ENCODE assay signal across 15 cellular contexts in the genomic region with DNA sequence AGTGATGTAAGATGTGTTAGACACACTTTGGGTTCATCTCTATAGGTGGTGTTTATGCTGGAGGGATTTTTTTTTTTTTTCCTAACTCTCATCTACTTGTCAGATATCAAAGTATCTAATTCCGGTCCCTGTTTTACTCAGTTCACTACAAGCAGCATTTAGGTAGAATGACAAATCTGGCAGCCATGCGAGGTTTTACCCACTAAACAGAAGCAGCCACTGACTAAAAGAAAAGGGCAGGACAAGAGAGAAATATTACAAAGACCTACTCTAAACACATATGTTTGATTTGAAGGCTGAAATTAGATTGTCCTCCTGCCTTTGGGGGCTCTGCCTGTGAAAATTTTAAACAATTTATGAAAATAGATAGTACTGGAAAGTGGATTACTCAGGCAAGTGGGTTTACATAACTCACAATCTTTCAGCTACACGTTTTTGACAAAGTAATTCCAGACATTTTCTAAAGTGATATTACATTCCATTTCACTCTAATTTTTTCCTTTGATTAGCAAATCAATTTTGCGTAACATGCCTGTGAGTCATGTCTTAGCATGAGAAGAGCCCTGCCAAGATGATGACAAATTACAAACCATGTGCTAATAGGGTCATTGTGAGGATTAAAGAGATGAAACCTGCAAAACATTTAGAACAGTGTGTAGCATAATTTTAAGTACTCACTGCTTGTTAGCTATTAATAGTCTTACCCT.
DNase-seq lines count a peak whose midpoint lies in the region; ATAC-seq, FAIRE-seq and TF ChIP-seq lines count a peak whose summit lies in the region.
"Had no signal": no experiment of that assay in that cellular context is flagged by ENCODE, and none has a peak within 500 bp of the region (broad histone marks: within the 10 kb centered on the region; RNA-seq: fewer than 3 reads in every experiment).

No MANE protein-coding gene starts in this region.

- no peak overlapping the region for H3K14ac ChIP-seq in IMR-90 (replicated peaks; ENCODE audit: low read depth, low read length)

- H3K36me3 ChIP-seq in IMR-90 (ENCODE audit: control insufficient read depth, insufficient read depth, low read length): no peaks in the 10 kb centered on the region
- no peaks in the 10 kb centered on the region for H3K36me3 ChIP-seq in astrocyte (ENCODE audit: insufficient read depth, low read length)
- H3K36me3 ChIP-seq in keratinocyte (ENCODE audit: control insufficient read depth in 2 of 2, extremely low read depth in 1 of 2, insufficient read depth in 2 of 2, low read length in 2 of 2): no peaks in the 10 kb centered on the region
- no peaks in the 10 kb centered on the region for H3K36me3 ChIP-seq in H7 (replicated peaks; ENCODE audit: control insufficient read depth, insufficient read depth, low read length)
- H3K36me3 ChIP-seq: BLaER1 treated with 17β-estradiol and CSF1 and Interleukin-3, amounts not matched to agents 10 nM and 100 nM; suprapubic skin had no signal

- no peak for FAIRE-seq in astrocyte (lab: Jason Lieb, UNC)
- FAIRE-seq in keratinocyte (lab: Jason Lieb, UNC): peak; percentile 84

- in situ Hi-C loops in IMR-90 (cut with MboI; ENCODE audit: low sequenced_read_pairs): no loop called here

- H3K4me2 ChIP-seq in IMR-90 (ENCODE audit: low read depth, low read length) (peak overlapping the region; percentile 40; the same call in 1 of the 2 replicates), astrocyte (ENCODE audit: low read length) (peak overlapping the region; percentile 52), keratinocyte (ENCODE audit: control insufficient read depth, extremely low read depth, insufficient read depth, low read depth, low read length) (peak overlapping the region; percentile 72)

- H3K27me3 ChIP-seq in IMR-90 (ENCODE audit: control insufficient read depth, insufficient read depth, low read length): no peaks in the 10 kb centered on the region
- no peaks in the 10 kb centered on the region for H3K27me3 ChIP-seq in astrocyte (ENCODE audit: insufficient read depth, low read length)
- no peaks in the 10 kb centered on the region for H3K27me3 ChIP-seq in keratinocyte (ENCODE audit: control insufficient read depth, extremely low read depth, insufficient read depth, low read length)
- H3K27me3 ChIP-seq in dorsolateral prefrontal cortex: no peaks in the 10 kb centered on the region
- no peaks in the 10 kb centered on the region for H3K27me3 ChIP-seq in H7 (ENCODE audit: control insufficient read depth, insufficient read depth, low read length)
- H3K27me3 ChIP-seq: BLaER1 treated with 17β-estradiol and CSF1 and Interleukin-3, amounts not matched to agents 10 nM and 100 nM; suprapubic skin had no signal

- no peaks in the 10 kb centered on the region for H3K27me3 Mint-ChIP-seq in astrocyte (ENCODE audit: low read depth, unreplicated experiment)

- dilution Hi-C loops in IMR-90 (cut with HindIII; ENCODE audit: low sequenced_read_pairs, unreplicated experiment): no loop called here
- dilution Hi-C loops in keratinocyte (cut with MboI; ENCODE audit: extremely low pct_ligation_motif_present, low sequenced_read_pairs): no loop called here

- H4K20me1 ChIP-seq in IMR-90 (ENCODE audit: insufficient read depth, low read length) (no peaks in the 10 kb centered on the region), astrocyte (ENCODE audit: insufficient read depth, low read length) (no peaks in the 10 kb centered on the region), keratinocyte (ENCODE audit: control insufficient read depth, extremely low read depth, insufficient read depth, low read length) (no peaks in the 10 kb centered on the region)
- H4K20me1 ChIP-seq: BLaER1 treated with 17β-estradiol and CSF1 and Interleukin-3, amounts not matched to agents 10 nM and 100 nM had no signal

- intact Hi-C loops in IMR-90 (cut with micrococcal nuclease): no loop called here
- intact Hi-C loops in dorsolateral prefrontal cortex (cut with DNase I): no loop called here

- H2AFZ ChIP-seq in IMR-90 (replicated peaks; ENCODE audit: low read length, poor library complexity): no peak overlapping the region
- no peak overlapping the region for H2AFZ ChIP-seq in astrocyte (ENCODE audit: low read depth, low read length)
- peak overlapping the region; percentile 22 for H2AFZ ChIP-seq in keratinocyte (ENCODE audit: control insufficient read depth, low read length)
- H2AFZ ChIP-seq: parathyroid adenoma had no signal

- POLR2A ChIA-PET in IMR-90 (lab: Charles Lee; ENCODE audit: unreplicated experiment): no interaction called here

- no peak overlapping the region for H3K4ac ChIP-seq in IMR-90 (ENCODE audit: low read depth, low read length)

- H3K4me3 Mint-ChIP-seq in astrocyte (ENCODE audit: unreplicated experiment): no peak overlapping the region
- H3K4me3 Mint-ChIP-seq: activated naive CD8-positive, alpha-beta T cell had no signal

- no TSS peak for BruUV-seq in IMR-90 (replicated peaks; lab: Mats Ljungman, UMichigan)

- peaks cover 6% of the 10 kb centered on the region for H3K9me3 ChIP-seq in IMR-90 (ENCODE audit: control insufficient read depth, insufficient read depth, low read length)
- H3K9me3 ChIP-seq in astrocyte (ENCODE audit: insufficient read depth, low read depth, low read length): no peaks in the 10 kb centered on the region
- H3K9me3 ChIP-seq in keratinocyte (ENCODE audit: control insufficient read depth, low read depth, low read length): no peaks in the 10 kb centered on the region
- H3K9me3 ChIP-seq: suprapubic skin had no signal

- H4K5ac ChIP-seq in IMR-90 (ENCODE audit: low read depth, low read length): peak overlapping the region; percentile 9; the same call in 1 of the 2 replicates

- H3K23ac ChIP-seq in IMR-90 (ENCODE audit: low read depth, low read length): no peak overlapping the region

- H2BK5ac ChIP-seq in IMR-90 (ENCODE audit: low read depth, low read length, poor library complexity, severe bottlenecking): peak overlapping the region; percentile 78

- peak overlapping the region in 1 of 2 experiments; percentile 49; a peak in 1 of 4 replicates for H4K8ac ChIP-seq in IMR-90 (ENCODE audit: low read depth in 2 of 2, low read length in 2 of 2)

- no peaks in the 10 kb centered on the region for H3K36me3 Mint-ChIP-seq in astrocyte (ENCODE audit: low read depth, unreplicated experiment)
- H3K36me3 Mint-ChIP-seq: activated naive CD8-positive, alpha-beta T cell had no signal

- peaks cover 2% of the 10 kb centered on the region for H3K4me1 Mint-ChIP-seq in astrocyte (ENCODE audit: low read depth, unreplicated experiment)

- H3K56ac ChIP-seq in IMR-90 (ENCODE audit: extremely low read depth, insufficient read depth, low read length): no peak overlapping the region

- CTCF ChIA-PET in IMR-90 (lab: Yijun Ruan, JAX): no interaction called here

- WGBS in IMR-90 (ENCODE audit: extremely low coverage in 2 of 2, insufficient read length in 1 of 2), 2 experiments: 0% methylated on average over 1 of the region's 4 CpGs; no CpG with 5 or more reads in 1 of the 2 experiments

- TF ChIP-seq POLR2A in IMR-90 (IDR thresholded peaks at IDR 0.05; ENCODE audit: low read depth, low read length) (no peak), GM18505 (IDR thresholded peaks at IDR 0.05; ENCODE audit: borderline replicate concordance, extremely low read depth, insufficient read depth, insufficient read length) (no peak)

- H3K79me1 ChIP-seq in IMR-90 (ENCODE audit: low read depth in 1 of 2, low read length in 2 of 2): no peaks in the 10 kb centered on the region

- DNase-seq in AG08395 (ENCODE audit: low spot score) (peak; percentile 40), IMR-90 (peak; percentile 91), astrocyte (ENCODE audit: low read depth) (peak; percentile 96), keratinocyte (ENCODE audit: low read depth, low spot score) (peak; percentile 59), dorsolateral prefrontal cortex (no peak), H7 (no peak), OCI-M1 (lab: John Stamatoyannopoulos, UW) (no peak)
- DNase-seq: activated CD4-positive, alpha-beta T cell treated with anti-CD3 and anti-CD28 coated beads, Interleukin-2, amount 50 U/mL, for 4 hours; NCI-H2081 had no signal

- H4K91ac ChIP-seq in IMR-90 (ENCODE audit: insufficient read depth, low read depth, low read length): no peak overlapping the region

- H3K9me1 ChIP-seq in IMR-90 (ENCODE audit: insufficient read depth, low read length): no peaks in the 10 kb centered on the region
- no peaks in the 10 kb centered on the region for H3K9me1 ChIP-seq in keratinocyte (ENCODE audit: control insufficient read depth, extremely low read depth, insufficient read depth, low read length)

- TF ChIP-seq CTCF in IMR-90 (conservative IDR thresholded peaks at IDR 0.05; ENCODE audit: low read depth, low read length) (no peak), astrocyte (IDR thresholded peaks at IDR 0.05; ENCODE audit: insufficient read depth, low read depth, low read length) (no peak), keratinocyte (optimal IDR thresholded peaks at IDR 0.05 in 1 of 3, IDR thresholded peaks at IDR 0.05 in 1 of 3, conservative IDR thresholded peaks at IDR 0.05 in 1 of 3; ENCODE audit: extremely low read depth in 1 of 3, insufficient read depth in 2 of 3, low read length in 3 of 3) (no peak), dorsolateral prefrontal cortex (IDR thresholded peaks at IDR 0.05 in 54 of 56, conservative IDR thresholded peaks at IDR 0.05 in 2 of 56; ENCODE audit: low read depth in 1 of 56, partially characterized antibody in 56 of 56) (no peak)

- peak overlapping the region; percentile 12 for H3K27ac ChIP-seq in IMR-90 (ENCODE audit: insufficient read depth, low read length)
- H3K27ac ChIP-seq in astrocyte (ENCODE audit: low read depth, low read length): peak overlapping the region; percentile 80
- peak overlapping the region; percentile 56 for H3K27ac ChIP-seq in keratinocyte (ENCODE audit: control insufficient read depth, insufficient read depth, low read length)
- H3K27ac ChIP-seq in dorsolateral prefrontal cortex: no peak overlapping the region
- H3K27ac ChIP-seq: BLaER1 treated with 17β-estradiol and CSF1 and Interleukin-3, amounts not matched to agents 10 nM and 100 nM; parathyroid adenoma; SK-N-MC; suprapubic skin had no signal

- H3K4me3 ChIP-seq in IMR-90 (ENCODE audit: insufficient read depth, low read depth, low read length) (no peak overlapping the region), astrocyte (ENCODE audit: insufficient read depth, low read depth, low read length) (no peak overlapping the region), keratinocyte (ENCODE audit: control insufficient read depth in 2 of 3, extremely low read depth in 1 of 3, insufficient read depth in 2 of 3, low read depth in 1 of 3, low read length in 3 of 3) (peak overlapping the region in 2 of 3 experiments; percentile 5 to 19), dorsolateral prefrontal cortex (no peak overlapping the region), H7 (ENCODE audit: insufficient read depth, low read depth, low read length) (no peak overlapping the region)
- H3K4me3 ChIP-seq: BLaER1 treated with 17β-estradiol and CSF1 and Interleukin-3, amounts not matched to agents 10 nM and 100 nM; SK-N-MC; suprapubic skin had no signal

- H2AK5ac ChIP-seq in IMR-90 (ENCODE audit: low read depth, low read length): no peak overlapping the region

- H3K79me2 ChIP-seq in astrocyte (ENCODE audit: insufficient read depth, low read length) (no peaks in the 10 kb centered on the region), keratinocyte (ENCODE audit: control insufficient read depth, insufficient read depth, low read length) (no peaks in the 10 kb centered on the region)
- H3K79me2 ChIP-seq: parathyroid adenoma had no signal

- no peak for TF ChIP-seq RAD21 in IMR-90 (IDR thresholded peaks at IDR 0.05; ENCODE audit: low read length)

- no peak overlapping the region for H3K27ac Mint-ChIP-seq in astrocyte (ENCODE audit: unreplicated experiment)
- H3K27ac Mint-ChIP-seq: activated naive CD8-positive, alpha-beta T cell had no signal

- H3K4me1 ChIP-seq in IMR-90 (ENCODE audit: control insufficient read depth, insufficient read depth, low read length) (no peaks in the 10 kb centered on the region; the same call in 1 of the 2 replicates), astrocyte (ENCODE audit: insufficient read depth, low read length) (peaks cover 14% of the 10 kb centered on the region), keratinocyte (ENCODE audit: control insufficient read depth, extremely low read depth, insufficient read depth, low read length) (peaks cover 11% of the 10 kb centered on the region)
- H3K4me1 ChIP-seq: parathyroid adenoma had no signal

- no peak overlapping the region for H3K9ac ChIP-seq in IMR-90 (ENCODE audit: low read depth, low read length)
- H3K9ac ChIP-seq in astrocyte (ENCODE audit: low read length): peak overlapping the region; percentile 65
- H3K9ac ChIP-seq in keratinocyte (ENCODE audit: control insufficient read depth, extremely low read depth, insufficient read depth, low read length): peak overlapping the region; percentile 24
- H3K9ac ChIP-seq: BLaER1 treated with 17β-estradiol and CSF1 and Interleukin-3, amounts not matched to agents 10 nM and 100 nM; parathyroid adenoma had no signal

- H2BK15ac ChIP-seq in IMR-90 (ENCODE audit: low read depth, low read length): no peak overlapping the region

- H2AK9ac ChIP-seq in IMR-90 (replicated peaks; ENCODE audit: low read depth, low read length, poor library complexity): no peak overlapping the region

- ATAC-seq in IMR-90 (ENCODE audit: low read depth): peak; percentile 84
- ATAC-seq in GM18505 (IDR thresholded peaks at IDR 0.05; ENCODE audit: unreplicated experiment): no peak

- 0 out of 2 replicates have a peak overlapping the region, but pooled peaks have one; percentile 31 for H2BK120ac ChIP-seq in IMR-90 (ENCODE audit: low read depth, low read length)

- H2BK20ac ChIP-seq in IMR-90 (ENCODE audit: low read depth, low read length): no peak overlapping the region

- H3K9me3 Mint-ChIP-seq in astrocyte (ENCODE audit: unreplicated experiment): no peaks in the 10 kb centered on the region

- H3K18ac ChIP-seq in IMR-90 (ENCODE audit: low read depth, low read length): peak overlapping the region; percentile 72; the same call in 1 of the 2 replicates

Comparison
In these comparisons a context has a peak if more than half of its experiments do, and no peak if none do; other contexts are left out.
1. DNase-seq: peak in AG08395 (single experiment), IMR-90 (single experiment), astrocyte (single experiment) and keratinocyte (single experiment); none in dorsolateral prefrontal cortex (0 of 10), H7 (single experiment) and OCI-M1 (single experiment).
2. H3K27ac ChIP-seq: peak in IMR-90 (single experiment), astrocyte (single experiment) and keratinocyte (single experiment); none in dorsolateral prefrontal cortex (0 of 59).
3. H3K4me3 ChIP-seq: peak in keratinocyte (2 of 3); none in IMR-90 (single experiment), astrocyte (single experiment), dorsolateral prefrontal cortex (0 of 59) and H7 (single experiment).
4. Peak in every context shown above with its lines, with median percentiles within 50 percentile points of each other: H3K4me2 ChIP-seq.